ENCODE assay signal across 1 cellular context in the genomic region with DNA sequence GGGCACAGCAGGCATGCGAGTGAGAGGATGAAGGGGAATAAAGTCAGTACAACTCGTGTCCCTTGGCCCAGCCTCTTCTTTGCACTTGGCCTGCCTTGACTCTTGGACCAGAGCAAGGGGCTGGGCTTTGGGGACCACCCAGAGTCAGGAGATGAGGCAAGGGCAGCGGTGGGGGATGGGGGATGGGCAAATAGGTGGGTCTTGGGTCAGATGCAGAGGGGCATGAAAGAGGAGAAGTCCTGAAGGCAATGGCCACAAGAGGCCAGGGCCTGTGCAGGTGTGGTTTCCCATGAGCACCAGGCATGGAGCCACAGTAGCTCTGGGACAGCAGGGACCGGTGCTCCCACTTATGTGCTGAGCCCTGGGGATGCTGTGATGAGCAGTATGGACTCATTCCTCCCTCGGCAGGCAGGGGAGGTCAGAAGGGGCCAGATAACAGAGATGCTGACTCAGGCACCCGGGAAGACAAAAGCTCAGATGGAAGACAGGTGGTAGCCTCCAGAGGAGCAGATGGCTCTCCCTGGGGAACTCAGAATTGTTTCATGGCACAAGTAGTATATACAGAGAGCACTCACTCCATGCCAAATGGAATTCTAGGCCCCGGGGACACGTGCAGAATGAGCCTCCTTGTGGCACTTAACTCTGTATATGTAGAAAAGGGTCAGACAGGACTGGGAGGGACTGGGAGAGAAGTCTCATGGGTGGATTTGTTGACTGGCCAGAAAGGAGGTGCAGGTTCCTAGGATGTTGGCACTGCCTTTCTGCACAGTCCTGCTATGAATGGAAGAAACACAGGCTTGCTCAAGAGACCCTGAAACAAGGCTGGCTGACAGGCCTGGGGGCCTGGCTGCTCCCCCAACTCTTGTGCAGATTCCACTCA.
TF ChIP-seq lines count a peak whose summit lies in the region.

No MANE protein-coding gene starts in this region.

TF ChIP-seq in K562, 482 proteins besides CTCF, POLR2A, EP300 and RAD21:
- no peak for TF ChIP-seq TRIM28 (IDR thresholded peaks at IDR 0.05)
- TF ChIP-seq GTF2E2 (tag; IDR thresholded peaks at IDR 0.05): no peak
- TF ChIP-seq CTBP1 (IDR thresholded peaks at IDR 0.05; ENCODE audit: borderline replicate concordance): 0 out of 2 replicates have a peak, but pooled peaks have one; percentile 24
- TF ChIP-seq GATAD2A (IDR thresholded peaks at IDR 0.05): no peak
- TF ChIP-seq U2AF2 (optimal IDR thresholded peaks at IDR 0.05; ENCODE audit: low read depth, low read length): no peak
- TF ChIP-seq MAFF (IDR thresholded peaks at IDR 0.05; ENCODE audit: low read length): peak; percentile 68
- TF ChIP-seq, protein P1, sequence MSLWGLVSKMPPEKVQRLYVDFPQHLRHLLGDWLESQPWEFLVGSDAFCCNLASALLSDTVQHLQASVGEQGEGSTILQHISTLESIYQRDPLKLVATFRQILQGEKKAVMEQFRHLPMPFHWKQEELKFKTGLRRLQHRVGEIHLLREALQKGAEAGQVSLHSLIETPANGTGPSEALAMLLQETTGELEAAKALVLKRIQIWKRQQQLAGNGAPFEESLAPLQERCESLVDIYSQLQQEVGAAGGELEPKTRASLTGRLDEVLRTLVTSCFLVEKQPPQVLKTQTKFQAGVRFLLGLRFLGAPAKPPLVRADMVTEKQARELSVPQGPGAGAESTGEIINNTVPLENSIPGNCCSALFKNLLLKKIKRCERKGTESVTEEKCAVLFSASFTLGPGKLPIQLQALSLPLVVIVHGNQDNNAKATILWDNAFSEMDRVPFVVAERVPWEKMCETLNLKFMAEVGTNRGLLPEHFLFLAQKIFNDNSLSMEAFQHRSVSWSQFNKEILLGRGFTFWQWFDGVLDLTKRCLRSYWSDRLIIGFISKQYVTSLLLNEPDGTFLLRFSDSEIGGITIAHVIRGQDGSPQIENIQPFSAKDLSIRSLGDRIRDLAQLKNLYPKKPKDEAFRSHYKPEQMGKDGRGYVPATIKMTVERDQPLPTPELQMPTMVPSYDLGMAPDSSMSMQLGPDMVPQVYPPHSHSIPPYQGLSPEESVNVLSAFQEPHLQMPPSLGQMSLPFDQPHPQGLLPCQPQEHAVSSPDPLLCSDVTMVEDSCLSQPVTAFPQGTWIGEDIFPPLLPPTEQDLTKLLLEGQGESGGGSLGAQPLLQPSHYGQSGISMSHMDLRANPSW (CRISPR knock-in tag; IDR thresholded peaks at IDR 0.05): no peak
- TF ChIP-seq, protein P2, sequence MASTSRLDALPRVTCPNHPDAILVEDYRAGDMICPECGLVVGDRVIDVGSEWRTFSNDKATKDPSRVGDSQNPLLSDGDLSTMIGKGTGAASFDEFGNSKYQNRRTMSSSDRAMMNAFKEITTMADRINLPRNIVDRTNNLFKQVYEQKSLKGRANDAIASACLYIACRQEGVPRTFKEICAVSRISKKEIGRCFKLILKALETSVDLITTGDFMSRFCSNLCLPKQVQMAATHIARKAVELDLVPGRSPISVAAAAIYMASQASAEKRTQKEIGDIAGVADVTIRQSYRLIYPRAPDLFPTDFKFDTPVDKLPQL (IDR thresholded peaks at IDR 0.05; ENCODE audit: extremely low read depth, insufficient read length): no peak
- TF ChIP-seq ZNF263 (CRISPR knock-in tag; IDR thresholded peaks at IDR 0.05; ENCODE audit: borderline replicate concordance): peak; percentile 76
- no peak for TF ChIP-seq ZNF212 (CRISPR knock-in tag; IDR thresholded peaks at IDR 0.05)
- TF ChIP-seq ZNF316 (IDR thresholded peaks at IDR 0.05): peak; percentile 88
- TF ChIP-seq ARHGAP35 (IDR thresholded peaks at IDR 0.05; ENCODE audit: partially characterized antibody): no peak
- TF ChIP-seq, protein P3, sequence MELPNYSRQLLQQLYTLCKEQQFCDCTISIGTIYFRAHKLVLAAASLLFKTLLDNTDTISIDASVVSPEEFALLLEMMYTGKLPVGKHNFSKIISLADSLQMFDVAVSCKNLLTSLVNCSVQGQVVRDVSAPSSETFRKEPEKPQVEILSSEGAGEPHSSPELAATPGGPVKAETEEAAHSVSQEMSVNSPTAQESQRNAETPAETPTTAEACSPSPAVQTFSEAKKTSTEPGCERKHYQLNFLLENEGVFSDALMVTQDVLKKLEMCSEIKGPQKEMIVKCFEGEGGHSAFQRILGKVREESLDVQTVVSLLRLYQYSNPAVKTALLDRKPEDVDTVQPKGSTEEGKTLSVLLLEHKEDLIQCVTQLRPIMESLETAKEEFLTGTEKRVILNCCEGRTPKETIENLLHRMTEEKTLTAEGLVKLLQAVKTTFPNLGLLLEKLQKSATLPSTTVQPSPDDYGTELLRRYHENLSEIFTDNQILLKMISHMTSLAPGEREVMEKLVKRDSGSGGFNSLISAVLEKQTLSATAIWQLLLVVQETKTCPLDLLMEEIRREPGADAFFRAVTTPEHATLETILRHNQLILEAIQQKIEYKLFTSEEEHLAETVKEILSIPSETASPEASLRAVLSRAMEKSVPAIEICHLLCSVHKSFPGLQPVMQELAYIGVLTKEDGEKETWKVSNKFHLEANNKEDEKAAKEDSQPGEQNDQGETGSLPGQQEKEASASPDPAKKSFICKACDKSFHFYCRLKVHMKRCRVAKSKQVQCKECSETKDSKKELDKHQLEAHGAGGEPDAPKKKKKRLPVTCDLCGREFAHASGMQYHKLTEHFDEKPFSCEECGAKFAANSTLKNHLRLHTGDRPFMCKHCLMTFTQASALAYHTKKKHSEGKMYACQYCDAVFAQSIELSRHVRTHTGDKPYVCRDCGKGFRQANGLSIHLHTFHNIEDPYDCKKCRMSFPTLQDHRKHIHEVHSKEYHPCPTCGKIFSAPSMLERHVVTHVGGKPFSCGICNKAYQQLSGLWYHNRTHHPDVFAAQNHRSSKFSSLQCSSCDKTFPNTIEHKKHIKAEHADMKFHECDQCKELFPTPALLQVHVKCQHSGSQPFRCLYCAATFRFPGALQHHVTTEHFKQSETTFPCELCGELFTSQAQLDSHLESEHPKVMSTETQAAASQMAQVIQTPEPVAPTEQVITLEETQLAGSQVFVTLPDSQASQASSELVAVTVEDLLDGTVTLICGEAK (IDR thresholded peaks at IDR 0.05): no peak
- TF ChIP-seq, protein P3 (CRISPR knock-in tag; IDR thresholded peaks at IDR 0.05): no peak
- TF ChIP-seq MAFK (IDR thresholded peaks at IDR 0.05; ENCODE audit: low read length): peak; percentile 60; the same call in 1 of the 2 replicates
- no peak for TF ChIP-seq ZNF184 (CRISPR knock-in tag; IDR thresholded peaks at IDR 0.05)
- no peak for TF ChIP-seq THRAP3 (IDR thresholded peaks at IDR 0.05; ENCODE audit: borderline replicate concordance)
- TF ChIP-seq NFE2 (IDR thresholded peaks at IDR 0.05; ENCODE audit: low read depth): peak; percentile 57; the same call in 1 of the 2 replicates
- TF ChIP-seq NR4A1 (CRISPR knock-in tag; IDR thresholded peaks at IDR 0.05): no peak
- no peak for TF ChIP-seq NR4A1 (tag; IDR thresholded peaks at IDR 0.05)
- peak; percentile 87 for TF ChIP-seq C11orf30 (IDR thresholded peaks at IDR 0.05; ENCODE audit: low read depth)
- TF ChIP-seq, protein P4, sequence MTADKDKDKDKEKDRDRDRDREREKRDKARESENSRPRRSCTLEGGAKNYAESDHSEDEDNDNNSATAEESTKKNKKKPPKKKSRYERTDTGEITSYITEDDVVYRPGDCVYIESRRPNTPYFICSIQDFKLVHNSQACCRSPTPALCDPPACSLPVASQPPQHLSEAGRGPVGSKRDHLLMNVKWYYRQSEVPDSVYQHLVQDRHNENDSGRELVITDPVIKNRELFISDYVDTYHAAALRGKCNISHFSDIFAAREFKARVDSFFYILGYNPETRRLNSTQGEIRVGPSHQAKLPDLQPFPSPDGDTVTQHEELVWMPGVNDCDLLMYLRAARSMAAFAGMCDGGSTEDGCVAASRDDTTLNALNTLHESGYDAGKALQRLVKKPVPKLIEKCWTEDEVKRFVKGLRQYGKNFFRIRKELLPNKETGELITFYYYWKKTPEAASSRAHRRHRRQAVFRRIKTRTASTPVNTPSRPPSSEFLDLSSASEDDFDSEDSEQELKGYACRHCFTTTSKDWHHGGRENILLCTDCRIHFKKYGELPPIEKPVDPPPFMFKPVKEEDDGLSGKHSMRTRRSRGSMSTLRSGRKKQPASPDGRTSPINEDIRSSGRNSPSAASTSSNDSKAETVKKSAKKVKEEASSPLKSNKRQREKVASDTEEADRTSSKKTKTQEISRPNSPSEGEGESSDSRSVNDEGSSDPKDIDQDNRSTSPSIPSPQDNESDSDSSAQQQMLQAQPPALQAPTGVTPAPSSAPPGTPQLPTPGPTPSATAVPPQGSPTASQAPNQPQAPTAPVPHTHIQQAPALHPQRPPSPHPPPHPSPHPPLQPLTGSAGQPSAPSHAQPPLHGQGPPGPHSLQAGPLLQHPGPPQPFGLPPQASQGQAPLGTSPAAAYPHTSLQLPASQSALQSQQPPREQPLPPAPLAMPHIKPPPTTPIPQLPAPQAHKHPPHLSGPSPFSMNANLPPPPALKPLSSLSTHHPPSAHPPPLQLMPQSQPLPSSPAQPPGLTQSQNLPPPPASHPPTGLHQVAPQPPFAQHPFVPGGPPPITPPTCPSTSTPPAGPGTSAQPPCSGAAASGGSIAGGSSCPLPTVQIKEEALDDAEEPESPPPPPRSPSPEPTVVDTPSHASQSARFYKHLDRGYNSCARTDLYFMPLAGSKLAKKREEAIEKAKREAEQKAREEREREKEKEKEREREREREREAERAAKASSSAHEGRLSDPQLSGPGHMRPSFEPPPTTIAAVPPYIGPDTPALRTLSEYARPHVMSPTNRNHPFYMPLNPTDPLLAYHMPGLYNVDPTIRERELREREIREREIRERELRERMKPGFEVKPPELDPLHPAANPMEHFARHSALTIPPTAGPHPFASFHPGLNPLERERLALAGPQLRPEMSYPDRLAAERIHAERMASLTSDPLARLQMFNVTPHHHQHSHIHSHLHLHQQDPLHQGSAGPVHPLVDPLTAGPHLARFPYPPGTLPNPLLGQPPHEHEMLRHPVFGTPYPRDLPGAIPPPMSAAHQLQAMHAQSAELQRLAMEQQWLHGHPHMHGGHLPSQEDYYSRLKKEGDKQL (CRISPR knock-in tag; IDR thresholded peaks at IDR 0.05; ENCODE audit: borderline replicate concordance): no peak
- TF ChIP-seq RCOR1 (IDR thresholded peaks at IDR 0.05; ENCODE audit: borderline replicate concordance in 1 of 2, low read depth in 2 of 2, low read length in 2 of 2): peak in 1 of 2 experiments; percentile 72; a peak in 2 of 4 replicates
- no peak for TF ChIP-seq ZBTB1 (CRISPR knock-in tag; IDR thresholded peaks at IDR 0.05; ENCODE audit: borderline replicate concordance, low read depth)
- 0 out of 2 replicates have a peak, but pooled peaks have one; percentile 34 for TF ChIP-seq CBFA2T3 (IDR thresholded peaks at IDR 0.05)
- TF ChIP-seq KDM1A (IDR thresholded peaks at IDR 0.05): no peak
- TF ChIP-seq ZNF79 (CRISPR knock-in tag; IDR thresholded peaks at IDR 0.05; ENCODE audit: low read depth): no peak
- TF ChIP-seq CBFA2T2 (conservative IDR thresholded peaks at IDR 0.05): 0 out of 2 replicates have a peak, but pooled peaks have one; percentile 7
- no peak for TF ChIP-seq TEAD4 (IDR thresholded peaks at IDR 0.05; ENCODE audit: low read length)
- TF ChIP-seq TEAD4 (CRISPR knock-in tag; IDR thresholded peaks at IDR 0.05; ENCODE audit: borderline replicate concordance): no peak
- TF ChIP-seq MAFG (tag; conservative IDR thresholded peaks at IDR 0.05): peak; percentile 81
